Comparison of ENCODE assay signal across 15 cellular contexts in genomic region chr22:17109976-17110375, GRCh38. TPM values are rescaled to one million over a fixed set of nuclear protein-coding genes. Genes with fewer than 3 reads are reported as not detected.
DNase-seq lines count a peak whose midpoint lies in the region; ATAC-seq and TF ChIP-seq lines count a peak whose summit lies in the region.
"Had no signal": no experiment of that assay in that cellular context is flagged by ENCODE, and none has a peak within 500 bp of the region (broad histone marks: within the 10 kb centered on the region; RNA-seq: fewer than 3 reads in every experiment).

No MANE protein-coding gene starts in this region.

- no peak for ATAC-seq in CD8-positive, alpha-beta T cell
- no peak for ATAC-seq in T-helper 17 cell
- ATAC-seq in effector memory CD8-positive, alpha-beta T cell (replicated peaks) = no peak
- ATAC-seq: A549, HCT116, HepG2 had no signal

- H3K9me3 ChIP-seq in CD8-positive, alpha-beta T cell (ENCODE audit: low read length) = no peaks in the 10 kb centered on the region
- H3K9me3 ChIP-seq in neutrophil = no peaks in the 10 kb centered on the region
- H3K9me3 ChIP-seq in T-helper 17 cell (ENCODE audit: control insufficient read depth, low read length, poor library complexity, severe bottlenecking) = no peaks in the 10 kb centered on the region
- H3K9me3 ChIP-seq: A549 had no signal

- peaks cover 49% of the 10 kb centered on the region for H3K4me1 ChIP-seq in CD8-positive, alpha-beta T cell (ENCODE audit: insufficient read depth, low read length)
- H3K4me1 ChIP-seq in neutrophil (ENCODE audit: control insufficient read depth in 1 of 2, insufficient read depth in 1 of 2, low read depth in 1 of 2, low read length in 1 of 2) = peaks cover 96 to 99% of the 10 kb centered on the region in 2 experiments

- H3K4me3 ChIP-seq in CD8-positive, alpha-beta T cell (ENCODE audit: low read depth, low read length) = no peak overlapping the region
- no peak overlapping the region for H3K4me3 ChIP-seq in neutrophil (ENCODE audit: low read depth in 1 of 2, low read length in 1 of 2)
- H3K4me3 ChIP-seq: A549, GM23248 had no signal

- H3K27me3 ChIP-seq in CD8-positive, alpha-beta T cell (ENCODE audit: insufficient read depth, low read length) = no peaks in the 10 kb centered on the region
- no peaks in the 10 kb centered on the region for H3K27me3 ChIP-seq in neutrophil

- H3K4me1 Mint-ChIP-seq in CD14-positive monocyte (peaks cover 91% of the 10 kb centered on the region), endothelial cell (ENCODE audit: unreplicated experiment) (peaks cover 19% of the 10 kb centered on the region), T-helper 17 cell (peaks cover 45% of the 10 kb centered on the region)
- H3K4me1 Mint-ChIP-seq in CD8-positive, alpha-beta T cell (ENCODE audit: low read depth) = peaks cover 63% of the 10 kb centered on the region
- peaks cover 17 to 31% of the 10 kb centered on the region in 2 donors for H3K4me1 Mint-ChIP-seq in effector memory CD8-positive, alpha-beta T cell (ENCODE audit: low read depth in 2 of 2)

- H3K36me3 ChIP-seq in CD8-positive, alpha-beta T cell (ENCODE audit: insufficient read depth, low read length) = peaks cover 36% of the 10 kb centered on the region
- peaks cover 97% of the 10 kb centered on the region for H3K36me3 ChIP-seq in neutrophil

- POLR2A ChIA-PET in CD8-positive, alpha-beta T cell (lab: Charles Lee) = interaction anchor here (1.0 kb wide), 1 partner anchor 11 kb away, joined by 3 read pairs; no protein-coding TSS in a partner anchor

- H3K27ac ChIP-seq in CD8-positive, alpha-beta T cell (ENCODE audit: low read depth, low read length) = no peak overlapping the region
- H3K27ac ChIP-seq in neutrophil = peak overlapping the region; percentile 91
- H3K27ac ChIP-seq: A549, GM23248 had no signal

- H3K4me3 Mint-ChIP-seq in CD14-positive monocyte = no peak overlapping the region
- no peak overlapping the region for H3K4me3 Mint-ChIP-seq in CD8-positive, alpha-beta T cell
- H3K4me3 Mint-ChIP-seq in endothelial cell (ENCODE audit: unreplicated experiment) = peak overlapping the region; percentile 65
- H3K4me3 Mint-ChIP-seq in T-helper 17 cell = no peak overlapping the region
- H3K4me3 Mint-ChIP-seq in effector memory CD8-positive, alpha-beta T cell = no peak overlapping the region
- H3K4me3 Mint-ChIP-seq: CD4-positive, CD25-positive, alpha-beta regulatory T cell had no signal

- no peaks in the 10 kb centered on the region for H3K9me3 Mint-ChIP-seq in CD14-positive monocyte
- no peaks in the 10 kb centered on the region for H3K9me3 Mint-ChIP-seq in CD8-positive, alpha-beta T cell
- no peaks in the 10 kb centered on the region for H3K9me3 Mint-ChIP-seq in endothelial cell (ENCODE audit: unreplicated experiment)
- no peaks in the 10 kb centered on the region for H3K9me3 Mint-ChIP-seq in effector memory CD8-positive, alpha-beta T cell
- H3K9me3 Mint-ChIP-seq: CD4-positive, CD25-positive, alpha-beta regulatory T cell had no signal

- H3K27me3 Mint-ChIP-seq in CD14-positive monocyte (ENCODE audit: low read depth in 3 of 3) (peaks cover 0 to 2% (median 0%) of the 10 kb centered on the region in 3 donors), endothelial cell (ENCODE audit: unreplicated experiment) (peaks cover 17% of the 10 kb centered on the region), T-helper 17 cell (no peaks in the 10 kb centered on the region)
- no peaks in the 10 kb centered on the region for H3K27me3 Mint-ChIP-seq in CD8-positive, alpha-beta T cell (ENCODE audit: low read depth)
- no peaks in the 10 kb centered on the region for H3K27me3 Mint-ChIP-seq in effector memory CD8-positive, alpha-beta T cell
- H3K27me3 Mint-ChIP-seq: CD4-positive, CD25-positive, alpha-beta regulatory T cell had no signal

- CTCF ChIA-PET in CD8-positive, alpha-beta T cell (lab: Charles Lee) = interaction anchor here (2.1 kb wide), 1 partner anchor 62 kb away, joined by 9 read pairs; no protein-coding TSS in a partner anchor

- peaks cover 68 to 91% of the 10 kb centered on the region in 2 donors for H3K36me3 Mint-ChIP-seq in CD14-positive monocyte
- peaks cover 65% of the 10 kb centered on the region for H3K36me3 Mint-ChIP-seq in CD8-positive, alpha-beta T cell
- peaks cover 37% of the 10 kb centered on the region for H3K36me3 Mint-ChIP-seq in endothelial cell (ENCODE audit: low read depth, unreplicated experiment)
- H3K36me3 Mint-ChIP-seq in T-helper 17 cell (ENCODE audit: low read depth) = no peaks in the 10 kb centered on the region
- peaks cover 37% of the 10 kb centered on the region for H3K36me3 Mint-ChIP-seq in effector memory CD8-positive, alpha-beta T cell (ENCODE audit: insufficient read depth)

- H3K27ac Mint-ChIP-seq in CD14-positive monocyte = peak overlapping the region; percentile 26 to 88 (median 73)
- H3K27ac Mint-ChIP-seq in CD8-positive, alpha-beta T cell = peak overlapping the region; percentile 37
- no peak overlapping the region for H3K27ac Mint-ChIP-seq in endothelial cell (ENCODE audit: unreplicated experiment)
- H3K27ac Mint-ChIP-seq in T-helper 17 cell = no peak overlapping the region
- peak overlapping the region in 1 of 2 donors; percentile 32 for H3K27ac Mint-ChIP-seq in effector memory CD8-positive, alpha-beta T cell
- H3K27ac Mint-ChIP-seq: CD4-positive, CD25-positive, alpha-beta regulatory T cell had no signal

- TF ChIP-seq CTCF in CD14-positive monocyte (IDR thresholded peaks at IDR 0.05) (no peak), endothelial cell (IDR thresholded peaks at IDR 0.05; ENCODE audit: unreplicated experiment) (no peak), neutrophil (IDR thresholded peaks at IDR 0.05) (no peak)
- no peak for TF ChIP-seq CTCF in CD8-positive, alpha-beta T cell (IDR thresholded peaks at IDR 0.05)

- DNase-seq in CD14-positive monocyte (ENCODE audit: low spot score) = no peak
- DNase-seq in CD8-positive, alpha-beta T cell = no peak
- no peak for DNase-seq in endothelial cell (ENCODE audit: low spot score)
- DNase-seq in T-helper 17 cell = no peak
- DNase-seq in NCI-H1436 (lab: John Stamatoyannopoulos, UW) = no peak
- no peak for DNase-seq in effector memory CD8-positive, alpha-beta T cell
- DNase-seq: CD4-positive, CD25-positive, alpha-beta regulatory T cell; DMS153; DMS79 treated with DMSO at 0.1 percent for 48 hours; EL; GM23248 had no signal

- intact Hi-C loops in CD14-positive monocyte (cut with micrococcal nuclease) = loop anchor here (5.0 to 10.0 kb wide), 3 partner anchors 47 to 665 kb away; partner anchors contain the start of genes BID (in 1 of the 2) and HDHD5 (in 1 of the 2)
- intact Hi-C loops in CD8-positive, alpha-beta T cell (cut with DNase I, micrococcal nuclease) = no loop called here

RNA-seq across cellular contexts. Expression of gene TMEM121B, which starts 11.2 kb away (rescaled TPM):
- 1 to 10 TPM; 1.4 to 1.9 TPM for polyA plus RNA-seq in CD14-positive monocyte
- total RNA-seq in CD8-positive, alpha-beta T cell = under 1 TPM in 1 of 2 experiments, not detected in 1; 0.11 TPM
- total RNA-seq in endothelial cell (ENCODE audit: unreplicated experiment) = 62.2 TPM
- total RNA-seq in T-helper 17 cell = under 1 TPM in 1 of 2 donors, not detected in 1; 0.20 TPM
- total RNA-seq: HepG2 had no signal
- polyA plus RNA-seq: GM23248, HepG2 had no signal

RNA-seq across cellular contexts. Expression of gene IL17RA, which starts 25.2 kb away (rescaled TPM):
- polyA plus RNA-seq in CD14-positive monocyte = 100 to 1,000 TPM in 1 of 2 donors, 10 to 100 TPM in 1; 68.3 to 118 TPM
- total RNA-seq in CD8-positive, alpha-beta T cell = 10 to 100 TPM; 20.4 to 24.7 TPM
- total RNA-seq in endothelial cell (ENCODE audit: unreplicated experiment) = 63.7 TPM
- total RNA-seq in T-helper 17 cell = 10 to 100 TPM; 26.2 to 31.0 TPM

RNA-seq across cellular contexts. Expression of gene HDHD5, which starts 49.1 kb away (rescaled TPM):
- 100 to 1,000 TPM in 1 of 2 donors, 10 to 100 TPM in 1; 79.9 to 119 TPM for polyA plus RNA-seq in CD14-positive monocyte
- 10 to 100 TPM in 1 of 2 experiments, 1 to 10 TPM in 1; 9.2 to 11.0 TPM for total RNA-seq in CD8-positive, alpha-beta T cell
- total RNA-seq in endothelial cell (ENCODE audit: unreplicated experiment) = 60.5 TPM
- 10 to 100 TPM; 16.7 to 17.4 TPM for total RNA-seq in T-helper 17 cell
- total RNA-seq: HepG2 had no signal
- polyA plus RNA-seq: HepG2 had no signal

Comparison
In these comparisons a context has a peak if more than half of its experiments do, and no peak if none do; other contexts are left out.
1. H3K27ac Mint-ChIP-seq: peak in CD14-positive monocyte (7 of 7) and CD8-positive, alpha-beta T cell (single experiment); none in endothelial cell (single experiment) and T-helper 17 cell (single experiment).
2. RNA of gene TMEM121B, which starts 11.2 kb away (total RNA-seq): 62.2 TPM in endothelial cell (single experiment); 0.20 TPM in T-helper 17 cell and 0.11 TPM in CD8-positive, alpha-beta T cell; every median in the first group is over 10 times any median in the second.
3. intact Hi-C loops: an anchor here in CD14-positive monocyte (5.0 to 10.0 kb wide); none called in CD8-positive, alpha-beta T cell.